In genomic region chr3:38648659-38649499, GRCh38 we compare ENCODE assay signal across 8 cellular contexts. TPM values are rescaled to one million over a fixed set of nuclear protein-coding genes. Genes with fewer than 3 reads are reported as not detected.
DNase-seq lines count a peak whose midpoint lies in the region; ATAC-seq and TF ChIP-seq lines count a peak whose summit lies in the region.

No MANE protein-coding gene starts in this region.

- no peak for TF ChIP-seq CTCF in fibroblast of mammary gland (conservative IDR thresholded peaks at IDR 0.05; ENCODE audit: control insufficient read depth, insufficient read depth, low read depth, low read length)

- H3K27ac ChIP-seq in rectal smooth muscle tissue (ENCODE audit: low read depth, low read length), result no peak overlapping the region

- no peak overlapping the region for H3K9ac ChIP-seq in rectal smooth muscle tissue (ENCODE audit: low read length)

- peak overlapping the region; percentile 46 for H3K4me3 ChIP-seq in fibroblast of mammary gland (ENCODE audit: control insufficient read depth, low read depth, low read length)
- H3K4me3 ChIP-seq in rectal smooth muscle tissue (ENCODE audit: low read length), result peak overlapping the region; percentile 52

- H3K27me3 ChIP-seq in rectal smooth muscle tissue (ENCODE audit: control insufficient read depth, insufficient read depth, low read length), result peaks cover 10% of the 10 kb centered on the region

- H3K36me3 ChIP-seq in rectal smooth muscle tissue (ENCODE audit: control insufficient read depth, insufficient read depth, low read length), result no peaks in the 10 kb centered on the region

- DNase-seq in NCI-H69 (lab: John Stamatoyannopoulos, UW) (peak; percentile 36), fibroblast of mammary gland (ENCODE audit: low read depth) (no peak), CD1c-positive myeloid dendritic cell (ENCODE audit: extremely low spot score) (no peak), globus pallidus (ENCODE audit: low spot score) (no peak), cerebellum (ENCODE audit: low spot score) (no peak)

- ATAC-seq in GM18502 (IDR thresholded peaks at IDR 0.05; ENCODE audit: poor library complexity, unreplicated experiment), result peak; percentile 26
- no peak for ATAC-seq in GM19467 (IDR thresholded peaks at IDR 0.05; ENCODE audit: unreplicated experiment)

- H3K4me1 ChIP-seq in rectal smooth muscle tissue (ENCODE audit: control insufficient read depth, insufficient read depth, low read length), result no peaks in the 10 kb centered on the region

RNA-seq across cellular contexts. Expression of gene SCN5A, which starts 0.6 kb away (rescaled TPM):
- 2.3 TPM for total RNA-seq in cerebellum
